1 cellular context compared by ENCODE assay signal in genomic region chr3:14377044-14377837, GRCh38.
A peak's percentile ranks its signal among the peaks of the same experiment; 100 is the strongest.
TF ChIP-seq lines count a peak whose summit lies in the region.

No MANE protein-coding gene starts in this region.

TF ChIP-seq in HepG2, 621 proteins besides CTCF, POLR2A, EP300 and RAD21:
- TF ChIP-seq ARID4A (CRISPR knock-in tag; IDR thresholded peaks at IDR 0.05; ENCODE audit: borderline replicate concordance) (0 out of 2 replicates have a peak, but pooled peaks have one; percentile 26), ZNF629 (CRISPR knock-in tag; conservative IDR thresholded peaks at IDR 0.05) (peak; percentile 52; the same call in 1 of the 2 replicates), NR2F1 (CRISPR knock-in tag; IDR thresholded peaks at IDR 0.05) (peak in 1 of 2 experiments; percentile 6; a peak in 1 of 4 replicates), FOXK2 (IDR thresholded peaks at IDR 0.05) (no peak), FOXK1 (CRISPR knock-in tag; IDR thresholded peaks at IDR 0.05; ENCODE audit: borderline replicate concordance, low read depth) (no peak)
